10 cellular contexts compared by ENCODE assay signal in genomic region chr3:183298708-183299153, GRCh38. TPM values are rescaled to one million over a fixed set of nuclear protein-coding genes. Genes with fewer than 3 reads are reported as not detected.
A peak's percentile ranks its signal among the peaks of the same experiment; 100 is the strongest.
DNase-seq lines count a peak whose midpoint lies in the region; ATAC-seq and TF ChIP-seq lines count a peak whose summit lies in the region.
"Had no signal": no experiment of that assay in that cellular context is flagged by ENCODE, and none has a peak within 500 bp of the region (broad histone marks: within the 10 kb centered on the region; RNA-seq: fewer than 3 reads in every experiment).

No MANE protein-coding gene starts in this region.

- peak in 1 of 4 donors; percentile 9 for TF ChIP-seq EP300 in sigmoid colon (IDR thresholded peaks at IDR 0.05)

- intact Hi-C loops in sigmoid colon (cut with DNase I), result no loop called here
- intact Hi-C loops in activated CD4-positive, alpha-beta T cell treated with anti-CD3 and anti-CD28 coated beads, Interleukin-2, amount 10 ng/mL, durations not matched to agents 24 days and 14 days (cut with micrococcal nuclease), result no loop called here

- 69 to 88% methylated on average over 5 of the region's 5 CpGs for WGBS in sigmoid colon, 2 donors

- TF ChIP-seq POLR2A in sigmoid colon (IDR thresholded peaks at IDR 0.05), result no peak

- peak; percentile 46 for DNase-seq in activated CD8-positive, alpha-beta memory T cell treated with anti-CD3 and anti-CD28 coated beads for 24 hours
- no peak for DNase-seq in activated CD8-positive, alpha-beta memory T cell treated with anti-CD3 and anti-CD28 coated beads, Interleukin-2, amount 50 U/mL, for 4 hours
- DNase-seq in SK-N-MC (ENCODE audit: low read depth, low spot score) (peak; percentile 93), glutamatergic neuron (peak; percentile 65), sigmoid colon (peak; percentile 78)
- DNase-seq in activated CD4-positive, alpha-beta T cell treated with anti-CD3 and anti-CD28 coated beads, Interleukin-2, amount 10 ng/mL, durations not matched to agents 24 days and 14 days, result no peak

- peaks cover 0 to 16% (median 0%) of the 10 kb centered on the region in 4 donors for H3K4me1 ChIP-seq in sigmoid colon

- H3K9me3 ChIP-seq in SK-N-MC (ENCODE audit: low read depth, low read length) (no peaks in the 10 kb centered on the region; the same call in 1 of the 2 replicates), sigmoid colon (no peaks in the 10 kb centered on the region)

- peaks cover 7% of the 10 kb centered on the region for H3K9me3 Mint-ChIP-seq in glutamatergic neuron (ENCODE audit: unreplicated experiment)
- H3K9me3 Mint-ChIP-seq in activated CD4-positive, alpha-beta T cell treated with anti-CD3 and anti-CD28 coated beads, Interleukin-2, amount 10 ng/mL, durations not matched to agents 24 days and 14 days, result no peaks in the 10 kb centered on the region
- H3K9me3 Mint-ChIP-seq: natural killer cell treated with Interleukin-12 subunit alpha and Interleukin-12 subunit beta and Interleukin-15 and Interleukin-18, amount 100 ng/mL, for 72 hours; T-cell had no signal

- peak overlapping the region; percentile 45 for H3K4me3 Mint-ChIP-seq in glutamatergic neuron (ENCODE audit: unreplicated experiment)
- H3K4me3 Mint-ChIP-seq in activated CD4-positive, alpha-beta T cell treated with anti-CD3 and anti-CD28 coated beads, Interleukin-2, amount 10 ng/mL, durations not matched to agents 24 days and 14 days, result no peak overlapping the region
- H3K4me3 Mint-ChIP-seq: natural killer cell treated with Interleukin-12 subunit alpha and Interleukin-12 subunit beta and Interleukin-15 and Interleukin-18, amount 100 ng/mL, for 72 hours; T-cell had no signal

- peak overlapping the region; percentile 44 for H3K4me3 ChIP-seq in SK-N-MC
- no peak overlapping the region for H3K4me3 ChIP-seq in sigmoid colon

- H3K36me3 Mint-ChIP-seq in glutamatergic neuron (ENCODE audit: unreplicated experiment), result peaks cover 2% of the 10 kb centered on the region
- peaks cover 7% of the 10 kb centered on the region for H3K36me3 Mint-ChIP-seq in activated CD4-positive, alpha-beta T cell treated with anti-CD3 and anti-CD28 coated beads, Interleukin-2, amount 10 ng/mL, durations not matched to agents 24 days and 14 days (ENCODE audit: low read depth)
- H3K36me3 Mint-ChIP-seq: natural killer cell treated with Interleukin-12 subunit alpha and Interleukin-12 subunit beta and Interleukin-15 and Interleukin-18, amount 100 ng/mL, for 72 hours had no signal

- ATAC-seq in HG03457 (IDR thresholded peaks at IDR 0.05; ENCODE audit: unreplicated experiment) (no peak), GM18520 (IDR thresholded peaks at IDR 0.05; ENCODE audit: unreplicated experiment) (no peak)
- ATAC-seq: T-cell had no signal

- no peak for TF ChIP-seq CTCF in glutamatergic neuron (IDR thresholded peaks at IDR 0.05; ENCODE audit: partially characterized antibody, unreplicated experiment)
- no peak for TF ChIP-seq CTCF in sigmoid colon (IDR thresholded peaks at IDR 0.05)

- peaks cover 12% of the 10 kb centered on the region for H3K4me1 Mint-ChIP-seq in glutamatergic neuron (ENCODE audit: low read depth, unreplicated experiment)
- H3K4me1 Mint-ChIP-seq in activated CD4-positive, alpha-beta T cell treated with anti-CD3 and anti-CD28 coated beads, Interleukin-2, amount 10 ng/mL, durations not matched to agents 24 days and 14 days, result peaks cover 17% of the 10 kb centered on the region

- no peaks in the 10 kb centered on the region for H3K27me3 Mint-ChIP-seq in glutamatergic neuron (ENCODE audit: unreplicated experiment)
- H3K27me3 Mint-ChIP-seq in activated CD4-positive, alpha-beta T cell treated with anti-CD3 and anti-CD28 coated beads, Interleukin-2, amount 10 ng/mL, durations not matched to agents 24 days and 14 days, result no peaks in the 10 kb centered on the region
- H3K27me3 Mint-ChIP-seq: natural killer cell treated with Interleukin-12 subunit alpha and Interleukin-12 subunit beta and Interleukin-15 and Interleukin-18, amount 100 ng/mL, for 72 hours; T-cell had no signal

- H3K36me3 ChIP-seq in SK-N-MC (ENCODE audit: insufficient read depth, low read length) (no peaks in the 10 kb centered on the region), sigmoid colon (no peaks in the 10 kb centered on the region)

- H3K27me3 ChIP-seq in sigmoid colon, result no peaks in the 10 kb centered on the region

- H3K27ac ChIP-seq in SK-N-MC (peak overlapping the region; percentile 86), sigmoid colon (no peak overlapping the region)

- H3K9ac ChIP-seq in SK-N-MC (ENCODE audit: insufficient read length), result peak overlapping the region; percentile 38

- peak overlapping the region; percentile 88 for H3K27ac Mint-ChIP-seq in glutamatergic neuron (ENCODE audit: unreplicated experiment)
- no peak overlapping the region for H3K27ac Mint-ChIP-seq in activated CD4-positive, alpha-beta T cell treated with anti-CD3 and anti-CD28 coated beads, Interleukin-2, amount 10 ng/mL, durations not matched to agents 24 days and 14 days
- H3K27ac Mint-ChIP-seq: natural killer cell treated with Interleukin-12 subunit alpha and Interleukin-12 subunit beta and Interleukin-15 and Interleukin-18, amount 100 ng/mL, for 72 hours; T-cell had no signal

RNA-seq across cellular contexts. Expression of gene B3GNT5, which starts 45.7 kb away (rescaled TPM):
- 2.9 TPM for total RNA-seq in glutamatergic neuron (ENCODE audit: unreplicated experiment)
- 1 to 10 TPM; 2.2 to 4.2 (median 3.2) TPM for total RNA-seq in sigmoid colon
- polyA plus RNA-seq in sigmoid colon, result 10 to 100 TPM; 21.8 to 29.6 (median 22.8) TPM
- 25.0 and 27.9 TPM in 2 replicates for total RNA-seq in activated CD4-positive, alpha-beta T cell treated with anti-CD3 and anti-CD28 coated beads, Interleukin-2, amount 10 ng/mL, durations not matched to agents 24 days and 14 days

Comparison
In these comparisons a context has a peak if more than half of its experiments do, and no peak if none do; other contexts are left out.
1. DNase-seq: peak in activated CD8-positive, alpha-beta memory T cell treated with anti-CD3 and anti-CD28 coated beads for 24 hours (single experiment), SK-N-MC (single experiment), glutamatergic neuron (single experiment) and sigmoid colon (single experiment); none in activated CD8-positive, alpha-beta memory T cell treated with anti-CD3 and anti-CD28 coated beads, Interleukin-2, amount 50 U/mL, for 4 hours (single experiment) and activated CD4-positive, alpha-beta T cell treated with anti-CD3 and anti-CD28 coated beads, Interleukin-2, amount 10 ng/mL, durations not matched to agents 24 days and 14 days (single experiment).